ENCODE assay signal across 25 cellular contexts in the genomic region with DNA sequence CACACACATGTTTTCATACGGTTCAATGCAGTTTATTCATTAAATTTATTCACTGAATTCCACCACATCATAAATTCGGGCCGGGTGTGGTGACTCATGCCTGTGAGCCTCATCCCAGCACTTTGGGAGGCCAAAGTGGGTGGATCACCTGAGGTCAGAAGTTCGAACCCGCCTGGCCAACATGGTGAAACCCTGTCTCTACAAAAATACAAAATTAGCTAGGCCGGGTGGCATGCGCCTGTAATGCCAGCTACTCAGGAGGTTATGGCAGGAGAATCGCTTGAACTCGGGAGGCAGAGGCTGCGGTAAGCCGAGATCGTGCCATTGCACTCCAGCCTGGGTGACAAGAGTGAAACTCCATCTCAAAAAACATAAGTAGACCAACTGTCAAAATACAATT.
DNase-seq lines count a peak whose midpoint lies in the region; ATAC-seq and TF ChIP-seq lines count a peak whose summit lies in the region.
"Had no signal": no experiment of that assay in that cellular context is flagged by ENCODE, and none has a peak within 500 bp of the region (broad histone marks: within the 10 kb centered on the region; RNA-seq: fewer than 3 reads in every experiment).

No MANE protein-coding gene starts in this region.

- H2AFZ ChIP-seq in mammary epithelial cell (ENCODE audit: low read depth, low read length), result no peak overlapping the region

- no peaks in the 10 kb centered on the region for H3K79me2 ChIP-seq in mammary epithelial cell (ENCODE audit: insufficient read depth, low read length)

- H3K27me3 ChIP-seq in MG63 (no peaks in the 10 kb centered on the region), mammary epithelial cell (ENCODE audit: insufficient read depth, low read length) (no peaks in the 10 kb centered on the region), psoas muscle (ENCODE audit: insufficient read depth in 3 of 3, low read length in 2 of 3) (no peaks in the 10 kb centered on the region), adrenal gland (no peaks in the 10 kb centered on the region), body of pancreas (no peaks in the 10 kb centered on the region)
- H3K27me3 ChIP-seq: cardiac muscle cell, Peyer's patch, SJSA1, uterus had no signal

- 57% methylated on average over 6 of the region's 12 CpGs for WGBS in mammary epithelial cell (ENCODE audit: low coverage, missing lambda C conversion rate)
- 40 to 66% (median 47%) methylated on average over 12 of the region's 12 CpGs for WGBS in psoas muscle, 3 donors
- WGBS in adrenal gland, 4 donors, result 87 to 89% (median 88%) methylated on average over 12 of the region's 12 CpGs
- WGBS in body of pancreas, 2 donors, result 87 to 89% methylated on average over 12 of the region's 12 CpGs

- no TSS peak for BruUV-seq in mammary epithelial cell (replicated peaks; lab: Mats Ljungman, UMichigan)

- H3K27ac ChIP-seq in mammary epithelial cell (ENCODE audit: insufficient read depth, low read depth, low read length), result no peak overlapping the region
- H3K27ac ChIP-seq in psoas muscle, result no peak overlapping the region
- no peak overlapping the region for H3K27ac ChIP-seq in adrenal gland
- no peak overlapping the region for H3K27ac ChIP-seq in body of pancreas
- H3K27ac ChIP-seq: cardiac muscle cell, Peyer's patch, SJSA1, uterus had no signal

- H3K4me3 ChIP-seq in MG63 (no peak overlapping the region), mammary epithelial cell (replicated peaks in 1 of 3; ENCODE audit: insufficient read depth in 1 of 3, low read depth in 2 of 3, low read length in 3 of 3) (no peak overlapping the region), psoas muscle (no peak overlapping the region), adrenal gland (no peak overlapping the region), body of pancreas (no peak overlapping the region)
- H3K4me3 ChIP-seq: cardiac muscle cell, GM12878, Peyer's patch, SJSA1, uterus had no signal

- no peak overlapping the region for H3K4me2 ChIP-seq in mammary epithelial cell (ENCODE audit: insufficient read depth, low read depth, low read length)

- peak; percentile 59 to 93 (median 84) for ATAC-seq in psoas muscle
- ATAC-seq in body of pancreas, result no peak
- ATAC-seq in T-helper 17 cell, result no peak
- ATAC-seq: CD8-positive, alpha-beta T cell; GM12878 had no signal

- dilution Hi-C loops in mammary epithelial cell (cut with HindIII; ENCODE audit: low sequenced_read_pairs), result no loop called here

- no peak overlapping the region for H3K9ac ChIP-seq in mammary epithelial cell (ENCODE audit: insufficient read depth, low read length)

- no peaks in the 10 kb centered on the region for H3K4me1 Mint-ChIP-seq in T-helper 17 cell
- H3K4me1 Mint-ChIP-seq: activated naive CD8-positive, alpha-beta T cell treated with anti-CD3 and anti-CD28 coated beads, Interleukin-2, amount 10 ng/mL, durations not matched to agents 7 days and 5 days; neural crest cell had no signal

- in situ Hi-C loops in mammary epithelial cell (cut with MboI; ENCODE audit: low sequenced_read_pairs in 2 of 2), result no loop called here
- in situ Hi-C loops in GM13976 (cut with MboI; ENCODE audit: low sequenced_read_pairs, unreplicated experiment), result no loop called here

- intact Hi-C loops in mammary epithelial cell (cut with micrococcal nuclease) (no loop called here), psoas muscle (cut with DNase I) (loop anchor here in 1 of 2 donors (10.0 kb wide), 1 partner anchor 151 kb away; a partner anchor contains a TSS), adrenal gland (cut with DNase I) (no loop called here), body of pancreas (cut with DNase I) (no loop called here)

- DNase-seq in EH (ENCODE audit: low read depth), result peak; percentile 55
- peak; percentile 70 for DNase-seq in MG63
- peak; percentile 18 for DNase-seq in mammary epithelial cell
- DNase-seq in psoas muscle, result peak in 1 of 2 donors; percentile 58
- no peak for DNase-seq in adrenal gland
- DNase-seq in GM13976 (ENCODE audit: low spot score), result no peak
- no peak for DNase-seq in body of pancreas
- DNase-seq in T-helper 17 cell, result no peak
- DNase-seq: activated CD4-positive, alpha-beta T cell treated with anti-CD3 and anti-CD28 coated beads, Interleukin-2, amount 10 ng/mL, durations not matched to agents 24 days and 14 days; activated naive CD8-positive, alpha-beta T cell treated with anti-CD3 and anti-CD28 coated beads, Interleukin-2, amount 10 ng/mL, durations not matched to agents 7 days and 5 days; CD8-positive, alpha-beta T cell; DMS53; NCI-H2081 treated with DMSO at 0.1 percent for 48 hours; NCI-H446; NK-92 treated with Interleukin-12 subunit alpha and Interleukin-12 subunit beta, amount 100 ng/mL, for 24 hours; Peyer's patch; substantia nigra; T-helper 2 cell; uterus had no signal

- H3K36me3 Mint-ChIP-seq in T-helper 17 cell (ENCODE audit: low read depth), result peaks cover 2% of the 10 kb centered on the region

- no peak overlapping the region for H3K27ac Mint-ChIP-seq in T-helper 17 cell
- H3K27ac Mint-ChIP-seq: activated CD4-positive, alpha-beta T cell treated with anti-CD3 and anti-CD28 coated beads, Interleukin-2, amount 10 ng/mL, durations not matched to agents 24 days and 14 days; activated naive CD8-positive, alpha-beta T cell treated with anti-CD3 and anti-CD28 coated beads, Interleukin-2, amount 10 ng/mL, durations not matched to agents 7 days and 5 days; activated T-helper 2 cell treated with anti-CD3 and anti-CD28 coated beads, Interferon-gamma antibody, Interleukin-2, Interleukin-4, amounts not matched to agents 10 μg/mL and 5 μg/mL and 100 μg/mL, durations not matched to agents 14 hours and 24 hours and 36 hours; CD8-positive, alpha-beta T cell; dendritic cell treated with granulocyte-macrophage colony-stimulating factor and Interleukin-4, amounts not matched to agents 40 ng/mL and 50 ng/mL, for 4 days had no signal

- TF ChIP-seq POLR2A in adrenal gland (IDR thresholded peaks at IDR 0.05) (no peak), body of pancreas (IDR thresholded peaks at IDR 0.05) (no peak)

- no peaks in the 10 kb centered on the region for H3K9me3 ChIP-seq in MG63
- no peaks in the 10 kb centered on the region for H3K9me3 ChIP-seq in mammary epithelial cell (replicated peaks; ENCODE audit: insufficient read depth, low read length)
- H3K9me3 ChIP-seq in psoas muscle, result no peaks in the 10 kb centered on the region
- no peaks in the 10 kb centered on the region for H3K9me3 ChIP-seq in adrenal gland (replicated peaks in 1 of 3)
- H3K9me3 ChIP-seq in body of pancreas, result no peaks in the 10 kb centered on the region
- H3K9me3 ChIP-seq in T-helper 17 cell (ENCODE audit: control insufficient read depth, low read length, poor library complexity, severe bottlenecking), result no peaks in the 10 kb centered on the region
- H3K9me3 ChIP-seq: Peyer's patch, SJSA1, uterus had no signal

- H3K4me3 Mint-ChIP-seq in T-helper 17 cell, result no peak overlapping the region
- H3K4me3 Mint-ChIP-seq: activated CD4-positive, alpha-beta T cell treated with anti-CD3 and anti-CD28 coated beads, Interleukin-2, amount 10 ng/mL, durations not matched to agents 24 days and 14 days; activated naive CD8-positive, alpha-beta T cell treated with anti-CD3 and anti-CD28 coated beads, Interleukin-2, amount 10 ng/mL, durations not matched to agents 7 days and 5 days; CD8-positive, alpha-beta T cell; dendritic cell treated with granulocyte-macrophage colony-stimulating factor and Interleukin-4, amounts not matched to agents 40 ng/mL and 50 ng/mL, for 4 days; neural crest cell had no signal

- no peaks in the 10 kb centered on the region for H4K20me1 ChIP-seq in mammary epithelial cell (ENCODE audit: insufficient read depth, low read length)

- no peaks in the 10 kb centered on the region for H3K27me3 Mint-ChIP-seq in T-helper 17 cell
- H3K27me3 Mint-ChIP-seq: activated CD4-positive, alpha-beta T cell treated with anti-CD3 and anti-CD28 coated beads, Interleukin-2, amount 10 ng/mL, durations not matched to agents 24 days and 14 days; activated naive CD8-positive, alpha-beta T cell treated with anti-CD3 and anti-CD28 coated beads, Interleukin-2, amount 10 ng/mL, durations not matched to agents 7 days and 5 days; dendritic cell treated with granulocyte-macrophage colony-stimulating factor and Interleukin-4, amounts not matched to agents 40 ng/mL and 50 ng/mL, for 4 days had no signal

- CTCF ChIA-PET in mammary epithelial cell (lab: Charles Lee; ENCODE audit: low non-redundant PET), result no interaction called here

- H3K36me3 ChIP-seq in MG63 (peaks cover 29% of the 10 kb centered on the region), mammary epithelial cell (ENCODE audit: insufficient read depth, low read length) (peaks cover 47% of the 10 kb centered on the region), psoas muscle (ENCODE audit: insufficient read depth in 1 of 2, low read depth in 1 of 2) (peaks cover 6 to 76% of the 10 kb centered on the region in 2 donors), adrenal gland (replicated peaks in 1 of 2) (peaks cover 0 to 33% of the 10 kb centered on the region in 2 donors), body of pancreas (replicated peaks in 1 of 2; ENCODE audit: insufficient read depth in 1 of 2, low read depth in 2 of 2) (peaks cover 0 to 20% of the 10 kb centered on the region in 2 donors)
- H3K36me3 ChIP-seq: uterus had no signal

- H3K4me1 ChIP-seq in mammary epithelial cell (ENCODE audit: insufficient read depth, low read length) (peaks cover 5% of the 10 kb centered on the region), psoas muscle (peaks cover 3% of the 10 kb centered on the region), adrenal gland (replicated peaks in 1 of 2) (no peaks in the 10 kb centered on the region), body of pancreas (no peaks in the 10 kb centered on the region)
- H3K4me1 ChIP-seq: Peyer's patch, uterus had no signal

- TF ChIP-seq CTCF in mammary epithelial cell (conservative IDR thresholded peaks at IDR 0.05 in 1 of 2, IDR thresholded peaks at IDR 0.05 in 1 of 2; ENCODE audit: extremely low read depth in 1 of 2, insufficient read depth in 1 of 2, low read depth in 1 of 2, low read length in 2 of 2) (no peak), psoas muscle (IDR thresholded peaks at IDR 0.05) (no peak), adrenal gland (IDR thresholded peaks at IDR 0.05) (no peak), GM13976 (IDR thresholded peaks at IDR 0.05; ENCODE audit: borderline replicate concordance, control extremely low read depth, extremely low read depth, insufficient read depth, missing control alignments) (no peak), body of pancreas (IDR thresholded peaks at IDR 0.05) (no peak)

Comparison
In these comparisons a context has a peak if more than half of its experiments do, and no peak if none do; other contexts are left out.
1. DNase-seq: peak in EH (single experiment), MG63 (single experiment) and mammary epithelial cell (single experiment); none in adrenal gland (0 of 7), GM13976 (single experiment), body of pancreas (0 of 4) and T-helper 17 cell (0 of 3).
2. ATAC-seq: peak in psoas muscle (4 of 4); none in body of pancreas (single experiment) and T-helper 17 cell (single experiment).